ENCODE assay signal across 9 cellular contexts in genomic region chr1:7616076-7616833, GRCh38.
DNase-seq lines count a peak whose midpoint lies in the region; ATAC-seq and TF ChIP-seq lines count a peak whose summit lies in the region.
"Had no signal": no experiment of that assay in that cellular context is flagged by ENCODE, and none has a peak within 500 bp of the region (broad histone marks: within the 10 kb centered on the region; RNA-seq: fewer than 3 reads in every experiment).

No MANE protein-coding gene starts in this region.

- no peak overlapping the region for H3K4me3 Mint-ChIP-seq in GM23338
- H3K4me3 Mint-ChIP-seq: central memory CD8-positive, alpha-beta T cell had no signal

- H3F3A ChIP-seq in GM23338 (replicated peaks; ENCODE audit: low read depth): no peaks in the 10 kb centered on the region

- H3K79me2 ChIP-seq in GM23338 (replicated peaks; ENCODE audit: insufficient read depth): no peaks in the 10 kb centered on the region
- H3K79me2 ChIP-seq in osteoblast (ENCODE audit: insufficient read depth, low read length): no peaks in the 10 kb centered on the region

- H3K9me3 ChIP-seq in SJCRH30 (replicated peaks) (no peaks in the 10 kb centered on the region), osteoblast (ENCODE audit: low read depth, low read length) (no peaks in the 10 kb centered on the region)

- no peaks in the 10 kb centered on the region for H3K36me3 Mint-ChIP-seq in GM23338 (ENCODE audit: low read depth)

- DNase-seq in GM23338 (ENCODE audit: low spot score) (peak; percentile 88), SJCRH30 (peak; percentile 56 to 70), erythroblast (lab: John Stamatoyannopoulos, UW) (peak; percentile 17 to 32), osteoblast (ENCODE audit: insufficient read length, low spot score, missing footprints) (peak; percentile 93), NCI-H1694 (lab: John Stamatoyannopoulos, UW) (no peak)

- H3K4me1 Mint-ChIP-seq in GM23338: peaks cover 11% of the 10 kb centered on the region
- H3K4me1 Mint-ChIP-seq: central memory CD8-positive, alpha-beta T cell had no signal

- H3K27me3 Mint-ChIP-seq in GM23338 (ENCODE audit: insufficient read depth, low read depth, poor library complexity): peaks cover 4% of the 10 kb centered on the region

- no peak overlapping the region for H3K27ac Mint-ChIP-seq in GM23338

- no peaks in the 10 kb centered on the region for H3K9me2 ChIP-seq in GM23338 (ENCODE audit: insufficient read depth)

- peak; percentile 96 for ATAC-seq in GM23338
- ATAC-seq in HG03045 (IDR thresholded peaks at IDR 0.05; ENCODE audit: unreplicated experiment): no peak
- ATAC-seq in HG03469 (IDR thresholded peaks at IDR 0.05; ENCODE audit: unreplicated experiment): no peak
- ATAC-seq in HG03520 (IDR thresholded peaks at IDR 0.05; ENCODE audit: unreplicated experiment): no peak

- H3K27ac ChIP-seq in GM23338 (ENCODE audit: low read depth) (no peak overlapping the region), SJCRH30 (no peak overlapping the region), osteoblast (ENCODE audit: low read depth, low read length) (no peak overlapping the region)

- no peaks in the 10 kb centered on the region for H3K9me3 Mint-ChIP-seq in GM23338
- H3K9me3 Mint-ChIP-seq: central memory CD8-positive, alpha-beta T cell had no signal

- no peaks in the 10 kb centered on the region for H3K27me3 ChIP-seq in GM23338 (ENCODE audit: insufficient read depth)
- H3K27me3 ChIP-seq in SJCRH30: no peaks in the 10 kb centered on the region
- H3K27me3 ChIP-seq in osteoblast (ENCODE audit: insufficient read depth, low read length): peaks cover 2% of the 10 kb centered on the region

- H3K4me3 ChIP-seq in GM23338 (no peak overlapping the region), SJCRH30 (no peak overlapping the region), osteoblast (ENCODE audit: insufficient read depth, low read length) (no peak overlapping the region)

- H3K36me3 ChIP-seq in GM23338 (ENCODE audit: insufficient read depth): no peaks in the 10 kb centered on the region
- H3K36me3 ChIP-seq in SJCRH30: no peaks in the 10 kb centered on the region
- H3K36me3 ChIP-seq in osteoblast (ENCODE audit: insufficient read depth, low read length): no peaks in the 10 kb centered on the region

- H4K20me1 ChIP-seq in GM23338 (replicated peaks; ENCODE audit: insufficient read depth): no peaks in the 10 kb centered on the region; the same call in 1 of the 2 replicates
- H4K20me1 ChIP-seq in osteoblast (ENCODE audit: insufficient read depth, low read length): no peaks in the 10 kb centered on the region

- no peak overlapping the region for H2AFZ ChIP-seq in GM23338
- H2AFZ ChIP-seq in osteoblast (ENCODE audit: low read length): no peak overlapping the region

- TF ChIP-seq CTCF in GM23338 (conservative IDR thresholded peaks at IDR 0.05; ENCODE audit: low read depth in 2 of 2) (no peak), osteoblast (IDR thresholded peaks at IDR 0.05; ENCODE audit: extremely low read depth, low read depth, low read length) (no peak)

- H3K4me2 ChIP-seq in GM23338 (no peak overlapping the region), osteoblast (ENCODE audit: insufficient read depth, low read length) (no peak overlapping the region)

- H3K4me1 ChIP-seq in GM23338 (ENCODE audit: insufficient read depth) (no peaks in the 10 kb centered on the region), SJCRH30 (no peaks in the 10 kb centered on the region), osteoblast (ENCODE audit: insufficient read depth, low read length) (no peaks in the 10 kb centered on the region)

- TF ChIP-seq POLR2A in erythroblast (IDR thresholded peaks at IDR 0.05; ENCODE audit: low read length): no peak

TF ChIP-seq in GM23338, 12 proteins besides CTCF, POLR2A, EP300 and RAD21:
- no peak for TF ChIP-seq EZH2phosphoT487 (IDR thresholded peaks at IDR 0.05; ENCODE audit: unreplicated experiment)
- no peak for TF ChIP-seq POLR2AphosphoS5 (IDR thresholded peaks at IDR 0.05; ENCODE audit: low read depth)
- TF ChIP-seq ZNF114 (CRISPR knock-in tag; IDR thresholded peaks at IDR 0.05): no peak
- TF ChIP-seq REST (IDR thresholded peaks at IDR 0.05; ENCODE audit: unreplicated experiment): peak; percentile 94
- TF ChIP-seq NANOG (IDR thresholded peaks at IDR 0.05; ENCODE audit: borderline replicate concordance): no peak
- no peak for TF ChIP-seq ETS1 (IDR thresholded peaks at IDR 0.05)
- TF ChIP-seq CREB1 (CRISPR knock-in tag; IDR thresholded peaks at IDR 0.05; ENCODE audit: low read depth): no peak
- TF ChIP-seq EZH2 (IDR thresholded peaks at IDR 0.05; ENCODE audit: low read depth, unreplicated experiment): no peak
